1 cellular context compared by ENCODE assay signal in the genomic region with DNA sequence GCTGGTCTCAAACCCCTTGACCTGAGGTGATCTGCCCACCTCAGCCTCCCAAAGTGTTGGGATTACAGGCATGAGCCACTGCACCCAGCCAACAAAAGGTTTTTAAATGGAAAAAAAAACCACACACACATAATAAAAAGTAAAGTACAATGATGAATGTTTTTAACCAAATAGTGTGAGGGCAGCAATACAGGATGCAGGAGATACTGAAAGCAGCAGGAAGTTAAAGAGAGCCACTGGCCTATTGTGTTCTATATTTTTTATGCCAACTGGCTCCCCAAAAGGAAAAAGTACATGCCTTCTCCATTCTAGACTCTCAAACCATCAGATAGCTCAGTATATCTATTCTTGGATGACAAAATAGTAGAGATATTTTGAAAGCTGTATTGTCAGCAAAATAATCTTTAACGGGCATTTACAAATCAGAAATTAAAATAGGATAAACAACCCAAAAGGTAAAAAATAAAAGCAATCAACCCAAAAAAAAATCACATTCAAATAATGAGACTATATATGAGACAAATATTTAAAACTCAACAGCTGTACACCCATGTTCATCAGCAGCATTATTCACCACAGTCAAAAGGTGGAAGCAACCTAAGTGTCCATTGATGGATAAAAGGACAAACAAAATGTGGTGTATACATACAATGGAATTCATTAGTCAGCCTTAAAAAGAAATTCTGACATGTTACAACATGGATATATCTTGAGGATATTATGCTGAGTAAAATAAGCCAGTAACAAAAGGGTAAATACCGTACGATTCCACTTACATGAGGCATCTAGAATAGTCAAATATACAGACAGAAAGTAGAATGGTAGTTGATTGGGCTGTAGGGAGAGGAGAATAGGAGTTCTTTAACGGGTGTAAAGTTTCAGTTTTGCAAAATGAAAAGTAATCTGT.
TF ChIP-seq lines count a peak whose summit lies in the region.

No MANE protein-coding gene starts in this region.

TF ChIP-seq in endothelial cell of umbilical vein, 7 proteins besides CTCF, POLR2A, EP300 and RAD21:
- TF ChIP-seq MYC (IDR thresholded peaks at IDR 0.05; ENCODE audit: low read depth, low read length) (no peak), POLR2AphosphoS5 (IDR thresholded peaks at IDR 0.05; ENCODE audit: insufficient read depth, low read depth, low read length) (no peak), FOS (IDR thresholded peaks at IDR 0.05; ENCODE audit: borderline replicate concordance, insufficient read depth, low read length) (no peak), GATA2 (IDR thresholded peaks at IDR 0.05; ENCODE audit: insufficient read depth, insufficient read length, low read depth, low read length) (no peak), EZH2 (IDR thresholded peaks at IDR 0.05; ENCODE audit: borderline replicate concordance, low read depth, low read length, severe bottlenecking) (no peak), JUN (IDR thresholded peaks at IDR 0.05; ENCODE audit: borderline replicate concordance, insufficient read depth, insufficient read length, low read depth) (no peak)
- TF ChIP-seq, protein P1, sequence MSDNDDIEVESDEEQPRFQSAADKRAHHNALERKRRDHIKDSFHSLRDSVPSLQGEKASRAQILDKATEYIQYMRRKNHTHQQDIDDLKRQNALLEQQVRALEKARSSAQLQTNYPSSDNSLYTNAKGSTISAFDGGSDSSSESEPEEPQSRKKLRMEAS (IDR thresholded peaks at IDR 0.05; ENCODE audit: insufficient read depth, insufficient read length), result no peak
